In the genomic region with DNA sequence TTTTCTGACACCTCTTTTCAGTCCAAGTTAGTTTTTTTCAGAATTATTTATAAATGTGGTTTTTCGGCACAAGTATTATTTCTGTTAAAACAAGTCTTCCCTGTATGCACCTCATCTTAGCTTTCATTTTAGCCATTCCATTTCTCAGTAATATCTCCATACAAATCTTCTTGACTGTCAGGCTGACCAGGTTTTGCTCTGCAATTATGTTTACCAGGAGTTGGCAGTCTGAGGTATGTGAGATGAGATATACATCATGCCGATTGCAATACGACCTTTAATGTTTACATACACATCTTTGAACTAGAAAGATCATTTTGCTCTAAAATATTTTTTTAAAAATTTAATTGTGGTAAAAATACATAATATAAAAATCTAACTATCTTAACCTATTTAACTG, we compare ENCODE assay signal across 17 cellular contexts.
DNase-seq lines count a peak whose midpoint lies in the region; ATAC-seq and TF ChIP-seq lines count a peak whose summit lies in the region.
"Had no signal": no experiment of that assay in that cellular context is flagged by ENCODE, and none has a peak within 500 bp of the region (broad histone marks: within the 10 kb centered on the region; RNA-seq: fewer than 3 reads in every experiment).

No MANE protein-coding gene starts in this region.

- no peaks in the 10 kb centered on the region for H3K36me3 ChIP-seq in trophoblast cell (ENCODE audit: control insufficient read depth in 1 of 2, insufficient read depth in 2 of 2, low read length in 2 of 2)
- H3K36me3 ChIP-seq: BE2C, BLaER1 had no signal

- no peak overlapping the region for H4K12ac ChIP-seq in trophoblast cell (ENCODE audit: low read depth, low read length)

- peaks cover 13% of the 10 kb centered on the region for H3K9me3 ChIP-seq in trophoblast cell (ENCODE audit: insufficient read depth, low read depth, low read length)
- H3K9me3 ChIP-seq: BE2C, Caco-2 had no signal

- H3K4me2 ChIP-seq in trophoblast cell (ENCODE audit: low read length), result no peak overlapping the region
- H3K4me2 ChIP-seq: BLaER1 had no signal

- H2BK120ac ChIP-seq in trophoblast cell (ENCODE audit: insufficient read depth, low read length, poor library complexity), result no peak overlapping the region

- H3K4me3 ChIP-seq in LNCaP clone FGC (ENCODE audit: low read depth, low read length), result no peak overlapping the region; the same call in 1 of the 2 replicates
- H3K4me3 ChIP-seq in trophoblast cell (ENCODE audit: low read depth, low read length), result no peak overlapping the region
- H3K4me3 ChIP-seq: BLaER1 had no signal

- no peaks in the 10 kb centered on the region for H3K79me1 ChIP-seq in trophoblast cell (ENCODE audit: low read length)

- no peak overlapping the region for H3K4ac ChIP-seq in trophoblast cell (ENCODE audit: low read depth, low read length)

- no peak overlapping the region for H2AFZ ChIP-seq in trophoblast cell (ENCODE audit: insufficient read depth, low read length, poor library complexity)

- no CpG with 5 or more reads among the region's 3 CpGs for WGBS in trophoblast cell (ENCODE audit: extremely low coverage, insufficient coverage, insufficient read length)

- ATAC-seq in HG02623 (IDR thresholded peaks at IDR 0.05; ENCODE audit: unreplicated experiment), result no peak

- DNase-seq in LNCaP clone FGC (ENCODE audit: low read depth) (peak; percentile 66), SK-N-DZ (ENCODE audit: low spot score) (peak; percentile 4), trophoblast cell (peak; percentile 4 to 76), COLO829 (ENCODE audit: low spot score) (no peak)
- DNase-seq: 8988T; ACHN; BE2C; C1 segment of cervical spinal cord; Caco-2; Calu3; CD4-positive, alpha-beta memory T cell; CD4-positive, CD25-positive, alpha-beta regulatory T cell; CD8-positive, alpha-beta memory T cell; DMS79 treated with DMSO at 0.1 percent for 48 hours; GF-D8 had no signal

- no peak overlapping the region for H3K23ac ChIP-seq in trophoblast cell (ENCODE audit: low read length)

- no peak overlapping the region for H3K14ac ChIP-seq in trophoblast cell (ENCODE audit: low read length)

- H3K9ac ChIP-seq in trophoblast cell (ENCODE audit: low read length), result no peak overlapping the region
- H3K9ac ChIP-seq: BLaER1 had no signal

- no peak overlapping the region for H2AK5ac ChIP-seq in trophoblast cell (ENCODE audit: low read length)

- H4K91ac ChIP-seq in trophoblast cell (ENCODE audit: low read depth, low read length), result no peak overlapping the region

- H3K27me3 ChIP-seq in trophoblast cell (ENCODE audit: insufficient read depth, low read length), result no peaks in the 10 kb centered on the region
- H3K27me3 ChIP-seq: BE2C, BLaER1 had no signal

- no peak overlapping the region for H2BK12ac ChIP-seq in trophoblast cell (ENCODE audit: low read length)

- H3K18ac ChIP-seq in trophoblast cell (ENCODE audit: low read length), result no peak overlapping the region

- H4K8ac ChIP-seq in trophoblast cell (ENCODE audit: low read depth, low read length), result no peak overlapping the region

- no peak overlapping the region for H3K27ac ChIP-seq in trophoblast cell (ENCODE audit: low read depth, low read length)
- H3K27ac ChIP-seq: BLaER1 had no signal

- no peaks in the 10 kb centered on the region for H3K4me1 ChIP-seq in trophoblast cell (ENCODE audit: control insufficient read depth in 1 of 2, insufficient read depth in 2 of 2, low read length in 2 of 2)
- H3K4me1 ChIP-seq: BE2C, BLaER1, Caco-2 had no signal

- no peaks in the 10 kb centered on the region for H3K79me2 ChIP-seq in trophoblast cell (ENCODE audit: control insufficient read depth, insufficient read depth, low read length, poor library complexity)

- no peak overlapping the region for H2BK5ac ChIP-seq in trophoblast cell (ENCODE audit: low read depth, low read length, poor library complexity)

- no peak for TF ChIP-seq CTCF in LNCaP clone FGC (IDR thresholded peaks at IDR 0.05; ENCODE audit: control insufficient read depth, extremely low read depth, insufficient read depth)
